Comparison of ENCODE assay signal across 13 cellular contexts in the genomic region with DNA sequence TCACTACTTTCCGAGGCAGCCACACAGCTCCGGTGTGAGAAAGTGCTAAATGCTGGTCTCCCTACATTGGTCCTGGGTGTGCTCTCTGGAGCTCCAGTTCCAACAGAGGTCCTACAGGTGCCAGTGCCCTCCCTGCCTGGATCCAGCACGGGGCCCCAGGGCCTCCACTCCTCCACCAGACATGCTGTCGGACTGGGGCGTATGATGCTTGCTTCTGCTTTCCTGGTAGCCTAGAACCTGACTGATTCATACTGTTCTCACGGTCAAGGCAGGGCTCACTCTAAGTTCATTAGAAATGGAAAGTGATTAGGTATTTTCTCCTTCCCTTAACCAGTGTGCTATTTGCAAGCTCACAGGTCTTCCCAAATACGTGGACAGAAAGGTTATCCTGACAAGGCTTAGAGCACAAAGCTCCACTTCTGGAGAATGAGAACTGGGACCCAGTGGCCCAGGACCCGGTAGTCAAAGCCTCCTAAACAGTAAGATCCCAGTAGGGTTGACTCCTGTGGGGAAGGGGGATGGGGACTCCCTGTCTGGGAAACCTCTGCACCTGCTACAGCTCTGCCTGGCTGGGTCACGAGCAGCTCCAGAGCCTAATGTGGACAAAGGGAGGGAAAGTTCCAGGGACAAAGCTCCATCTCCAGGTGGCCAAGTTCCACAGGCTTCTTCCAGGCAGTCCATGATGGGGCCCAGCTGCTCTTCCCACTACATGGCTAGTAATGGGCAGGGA.
DNase-seq lines count a peak whose midpoint lies in the region; ATAC-seq and TF ChIP-seq lines count a peak whose summit lies in the region.
"Had no signal": no experiment of that assay in that cellular context is flagged by ENCODE, and none has a peak within 500 bp of the region (broad histone marks: within the 10 kb centered on the region; RNA-seq: fewer than 3 reads in every experiment).

No MANE protein-coding gene starts in this region.

- H3K36me3 Mint-ChIP-seq in stimulated activated naive B cell treated with anti-CD40 and anti-IgM and Interleukin-4, amounts not matched to agents 10 μg/mL and 1 μg/mL and 100 μg/mL, for 72 hours: peaks cover 71 to 95% of the 10 kb centered on the region in 2 donors

- TF ChIP-seq EP300 in ovary (IDR thresholded peaks at IDR 0.05): no peak

- H3K27me3 ChIP-seq in ovary (no peaks in the 10 kb centered on the region), right atrium auricular region (no peaks in the 10 kb centered on the region)
- H3K27me3 ChIP-seq: Peyer's patch had no signal

- ATAC-seq in GM19023 (IDR thresholded peaks at IDR 0.05; ENCODE audit: unreplicated experiment): peak; percentile 70
- peak; percentile 86 for ATAC-seq in GM21786 (IDR thresholded peaks at IDR 0.05; ENCODE audit: unreplicated experiment)
- peak; percentile 73 for ATAC-seq in HG03439 (IDR thresholded peaks at IDR 0.05; ENCODE audit: unreplicated experiment)
- peak; percentile 90 to 93 for ATAC-seq in stimulated activated naive B cell treated with anti-CD40 and anti-IgM and Interleukin-4, amounts not matched to agents 10 μg/mL and 1 μg/mL and 100 μg/mL, for 72 hours (replicated peaks)

- H3K9me3 ChIP-seq in ovary: no peaks in the 10 kb centered on the region
- peaks cover 0 to 10% of the 10 kb centered on the region in 2 donors for H3K9me3 ChIP-seq in right atrium auricular region
- H3K9me3 ChIP-seq: Peyer's patch had no signal

- no peaks in the 10 kb centered on the region for H3K4me1 ChIP-seq in ovary (ENCODE audit: insufficient read depth)
- H3K4me1 ChIP-seq in right atrium auricular region: no peaks in the 10 kb centered on the region
- H3K4me1 ChIP-seq: left ventricle myocardium inferior, Peyer's patch had no signal

- DNase-seq in stimulated activated naive B cell treated with anti-CD40 and anti-IgM and Interleukin-4, amounts not matched to agents 10 μg/mL and 1 μg/mL and 100 μg/mL, for 72 hours: peak; percentile 29
- DNase-seq in ovary: no peak
- no peak for DNase-seq in NCI-H2107 (lab: John Stamatoyannopoulos, UW)
- DNase-seq in right atrium auricular region (ENCODE audit: low spot score): no peak
- DNase-seq: activated naive CD4-positive, alpha-beta T cell; foreskin melanocyte; left ventricle myocardium inferior; NCI-H187; Peyer's patch; WERI-Rb-1 had no signal

- H3K27me3 Mint-ChIP-seq in stimulated activated naive B cell treated with anti-CD40 and anti-IgM and Interleukin-4, amounts not matched to agents 10 μg/mL and 1 μg/mL and 100 μg/mL, for 72 hours: no peaks in the 10 kb centered on the region

- peak overlapping the region; percentile 39 to 58 for H3K4me3 Mint-ChIP-seq in stimulated activated naive B cell treated with anti-CD40 and anti-IgM and Interleukin-4, amounts not matched to agents 10 μg/mL and 1 μg/mL and 100 μg/mL, for 72 hours

- peaks cover 4 to 8% of the 10 kb centered on the region in 2 donors for H3K9me3 Mint-ChIP-seq in stimulated activated naive B cell treated with anti-CD40 and anti-IgM and Interleukin-4, amounts not matched to agents 10 μg/mL and 1 μg/mL and 100 μg/mL, for 72 hours

- H3K4me1 Mint-ChIP-seq in stimulated activated naive B cell treated with anti-CD40 and anti-IgM and Interleukin-4, amounts not matched to agents 10 μg/mL and 1 μg/mL and 100 μg/mL, for 72 hours: peaks cover 72 to 92% of the 10 kb centered on the region in 2 donors

- 86 to 88% (median 86%) methylated on average over 9 of the region's 9 CpGs for WGBS in ovary, 3 donors

- no peaks in the 10 kb centered on the region for H3K36me3 ChIP-seq in ovary
- no peaks in the 10 kb centered on the region for H3K36me3 ChIP-seq in right atrium auricular region
- H3K36me3 ChIP-seq: left ventricle myocardium inferior, Peyer's patch had no signal

- intact Hi-C loops in ovary (cut with DNase I): no loop called here

- TF ChIP-seq CTCF in ovary (IDR thresholded peaks at IDR 0.05) (no peak), right atrium auricular region (IDR thresholded peaks at IDR 0.05) (no peak)

- H3K4me3 ChIP-seq in ovary: no peak overlapping the region
- H3K4me3 ChIP-seq in right atrium auricular region: no peak overlapping the region
- H3K4me3 ChIP-seq: left ventricle myocardium inferior, Peyer's patch had no signal

- no peak for TF ChIP-seq POLR2A in ovary (IDR thresholded peaks at IDR 0.05)

- H3K27ac ChIP-seq in ovary: no peak overlapping the region
- H3K27ac ChIP-seq in right atrium auricular region: no peak overlapping the region
- H3K27ac ChIP-seq: left ventricle myocardium inferior, Peyer's patch, WERI-Rb-1 had no signal

- H3K27ac Mint-ChIP-seq in stimulated activated naive B cell treated with anti-CD40 and anti-IgM and Interleukin-4, amounts not matched to agents 10 μg/mL and 1 μg/mL and 100 μg/mL, for 72 hours: peak overlapping the region; percentile 96
